8 cellular contexts compared by ENCODE assay signal in the genomic region with DNA sequence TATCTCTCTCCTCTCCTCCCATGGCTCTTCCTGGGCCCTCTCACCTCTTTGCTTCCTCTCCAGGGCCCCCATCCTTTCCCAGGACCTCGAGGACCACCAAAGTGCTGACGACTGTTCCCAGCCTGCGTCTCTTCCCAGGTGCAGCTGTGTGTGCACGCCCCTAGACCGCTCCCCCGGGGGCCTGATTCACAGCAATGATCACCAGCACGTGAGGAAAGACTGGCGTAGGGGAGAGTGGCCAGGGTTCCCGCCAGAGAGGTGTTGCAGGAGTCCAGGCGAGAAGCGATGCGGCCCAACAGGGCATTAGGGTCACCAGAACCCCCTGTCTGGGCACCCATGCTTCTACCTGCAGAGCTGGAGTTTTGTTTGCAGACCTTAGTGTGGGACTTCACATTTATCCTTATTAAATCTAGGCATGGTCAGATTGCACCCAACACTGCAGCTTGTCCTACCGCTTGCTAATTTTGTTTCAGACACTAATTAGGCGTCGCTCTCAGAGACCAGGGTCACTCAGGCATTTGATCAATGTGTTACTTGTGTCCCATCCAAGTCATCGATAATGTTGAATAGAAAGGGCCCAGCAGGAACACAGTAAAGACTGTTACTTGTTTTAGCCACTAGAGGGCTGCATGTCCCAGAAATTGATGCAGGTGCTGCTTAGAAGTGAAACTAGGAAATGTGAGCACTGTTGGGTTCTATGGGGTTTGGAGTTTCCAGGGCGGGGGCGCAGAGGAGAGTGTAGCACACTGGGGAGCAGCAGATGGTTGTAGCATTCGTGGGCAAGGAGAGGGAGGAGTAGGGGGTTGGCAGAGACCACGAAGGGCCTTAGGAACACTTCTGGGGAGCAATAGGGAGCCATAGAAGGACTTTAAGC. TPM values are rescaled to one million over a fixed set of nuclear protein-coding genes. Genes with fewer than 3 reads are reported as not detected.
DNase-seq lines count a peak whose midpoint lies in the region; ATAC-seq, FAIRE-seq and TF ChIP-seq lines count a peak whose summit lies in the region.

No MANE protein-coding gene starts in this region.

- in situ Hi-C loops in transverse colon (cut with MboI; ENCODE audit: low pct_ligation_motif_present in 1 of 4, low pct_unique_long_range_greater_than_20kb in 1 of 4, low sequenced_read_pairs in 3 of 4): loop anchor here (5.0 to 25.0 kb wide), 5 partner anchors 134 to 306 kb away; a partner anchor contains a TSS

- intact Hi-C loops in transverse colon (cut with DNase I; ENCODE audit: low total_unique reads): loop anchor here (10.0 kb wide), 1 partner anchor 304 kb away; no protein-coding TSS in a partner anchor

- H2AFZ ChIP-seq in parathyroid adenoma: peak overlapping the region; percentile 28

- H3K27ac ChIP-seq in parathyroid adenoma (no peak overlapping the region), transverse colon (peak overlapping the region in 3 of 4 donors; percentile 29 to 59 (median 53))

- 5 to 44% methylated on average over 8 to 20 of the region's 20 CpGs for WGBS in transverse colon (ENCODE audit: low coverage in 1 of 2), 2 donors

- H3K4me1 ChIP-seq in parathyroid adenoma: no peaks in the 10 kb centered on the region
- peaks cover 4 to 6% (median 5%) of the 10 kb centered on the region in 4 donors for H3K4me1 ChIP-seq in transverse colon

- FAIRE-seq in frontal cortex (lab: Jason Lieb, UNC): peak; percentile 24

- H3K27me3 ChIP-seq in parathyroid adenoma (ENCODE audit: control insufficient read depth, insufficient read depth, low read length): no peaks in the 10 kb centered on the region
- H3K27me3 ChIP-seq in transverse colon: no peaks in the 10 kb centered on the region

- DNase-seq in DMS79 treated with DMSO at 0.1 percent for 48 hours (lab: John Stamatoyannopoulos, UW): peak; percentile 54
- DNase-seq in Jurkat, Clone E6-1 (ENCODE audit: low read depth, low spot score): peak; percentile 76
- peak; percentile 45 for DNase-seq in SIG-M5 (lab: John Stamatoyannopoulos, UW)
- DNase-seq in activated effector memory CD4-positive, alpha-beta T cell treated with anti-CD3 and anti-CD28 coated beads, Interleukin-2, amount 50 U/mL, for 16 hours: peak; percentile 85
- DNase-seq in frontal cortex (ENCODE audit: low spot score in 2 of 2): peak; percentile 42 to 72
- peak; percentile 64 for DNase-seq in transverse colon

- TF ChIP-seq CTCF in parathyroid adenoma (IDR thresholded peaks at IDR 0.05) (peak; percentile 78), transverse colon (IDR thresholded peaks at IDR 0.05) (peak; percentile 82 to 96 (median 87))

- TF ChIP-seq POLR2A in transverse colon (IDR thresholded peaks at IDR 0.05): no peak

- no peaks in the 10 kb centered on the region for H3K9me3 ChIP-seq in parathyroid adenoma (ENCODE audit: control insufficient read depth, low read length)
- H3K9me3 ChIP-seq in transverse colon: no peaks in the 10 kb centered on the region

- H3K9ac ChIP-seq in parathyroid adenoma: no peak overlapping the region

- peak; percentile 91 for ATAC-seq in GM21528 (IDR thresholded peaks at IDR 0.05; ENCODE audit: low FRiP score, unreplicated experiment)

- no peak for TF ChIP-seq EP300 in transverse colon (IDR thresholded peaks at IDR 0.05; ENCODE audit: low read depth)

- no peaks in the 10 kb centered on the region for H3K36me3 ChIP-seq in parathyroid adenoma (ENCODE audit: control insufficient read depth, insufficient read depth, low read length)
- H3K36me3 ChIP-seq in transverse colon: no peaks in the 10 kb centered on the region

- no peaks in the 10 kb centered on the region for H3K79me2 ChIP-seq in parathyroid adenoma

- peak overlapping the region; percentile 23 for H3K4me3 ChIP-seq in Jurkat, Clone E6-1 (ENCODE audit: low read length)
- no peak overlapping the region for H3K4me3 ChIP-seq in parathyroid adenoma (ENCODE audit: low read depth, low read length)
- peak overlapping the region in 3 of 4 donors; percentile 5 to 46 (median 18) for H3K4me3 ChIP-seq in transverse colon

- H3K4me2 ChIP-seq in parathyroid adenoma (ENCODE audit: low read length): peak overlapping the region; percentile 60

RNA-seq across cellular contexts. Expression of a gene that starts 53.2 kb away (rescaled TPM):
- polyA plus RNA-seq in Jurkat, Clone E6-1 (2012; ENCODE audit: insufficient read depth, insufficient read length): 24.7 TPM
- total RNA-seq in frontal cortex (12.6 TPM), transverse colon (1 to 10 TPM in 3 of 4 donors, under 1 TPM in 1; 0.75 to 7.9 (median 3.9) TPM)
